Comparison of ENCODE assay signal across 11 cellular contexts in genomic region chr10:114519306-114519669, GRCh38.
DNase-seq lines count a peak whose midpoint lies in the region; ATAC-seq, FAIRE-seq and TF ChIP-seq lines count a peak whose summit lies in the region.
"Had no signal": no experiment of that assay in that cellular context is flagged by ENCODE, and none has a peak within 500 bp of the region (broad histone marks: within the 10 kb centered on the region; RNA-seq: fewer than 3 reads in every experiment).

No MANE protein-coding gene starts in this region.

- H3K9ac ChIP-seq in kidney (ENCODE audit: low read length in 2 of 2) = peak overlapping the region in 1 of 2 donors; percentile 12

- H3K4me1 Mint-ChIP-seq in activated CD8-positive, alpha-beta T cell treated with anti-CD3 and anti-CD28 coated beads, Interleukin-2, amount 10 ng/mL, durations not matched to agents 7 days and 5 days (ENCODE audit: low read depth) = peaks cover 96% of the 10 kb centered on the region
- peaks cover 62 to 96% of the 10 kb centered on the region in 2 donors for H3K4me1 Mint-ChIP-seq in stimulated activated naive B cell treated with anti-CD40 and anti-IgM and Interleukin-4, amounts not matched to agents 10 μg/mL and 1 μg/mL and 100 μg/mL, for 72 hours

- H3K36me3 Mint-ChIP-seq in activated CD8-positive, alpha-beta T cell treated with anti-CD3 and anti-CD28 coated beads, Interleukin-2, amount 10 ng/mL, durations not matched to agents 7 days and 5 days (ENCODE audit: low read depth) = peaks cover 23% of the 10 kb centered on the region
- H3K36me3 Mint-ChIP-seq in stimulated activated naive B cell treated with anti-CD40 and anti-IgM and Interleukin-4, amounts not matched to agents 10 μg/mL and 1 μg/mL and 100 μg/mL, for 72 hours = peaks cover 5 to 11% of the 10 kb centered on the region in 2 donors

- no peak for ATAC-seq in activated CD8-positive, alpha-beta T cell treated with anti-CD3 and anti-CD28 coated beads, Interleukin-2, amount 10 ng/mL, durations not matched to agents 7 days and 5 days
- peak; percentile 32 for ATAC-seq in left ventricle myocardium superior
- no peak for ATAC-seq in stimulated activated naive B cell treated with anti-CD40 and anti-IgM and Interleukin-4, amounts not matched to agents 10 μg/mL and 1 μg/mL and 100 μg/mL, for 72 hours (replicated peaks)

- FAIRE-seq in small intestine (lab: Jason Lieb, UNC) (no peak), kidney (lab: Jason Lieb, UNC) (no peak)
- FAIRE-seq: A204.1, islet of Langerhans had no signal

- H3K4me1 ChIP-seq in small intestine (ENCODE audit: control insufficient read depth in 2 of 2, insufficient read depth in 1 of 2, low read depth in 1 of 2, low read length in 1 of 2) = peaks cover 10 to 21% of the 10 kb centered on the region in 2 donors
- peaks cover 3 to 17% of the 10 kb centered on the region in 2 donors for H3K4me1 ChIP-seq in kidney (ENCODE audit: control insufficient read depth in 1 of 2, insufficient read depth in 1 of 2, low read depth in 1 of 2, low read length in 2 of 2)

- H3K36me3 ChIP-seq in small intestine (ENCODE audit: control insufficient read depth in 2 of 2, insufficient read depth in 2 of 2, low read length in 2 of 2) (no peaks in the 10 kb centered on the region), kidney (ENCODE audit: control insufficient read depth in 1 of 2, insufficient read depth in 2 of 2, low read length in 2 of 2) (no peaks in the 10 kb centered on the region)

- DNase-seq in DMS53 (lab: John Stamatoyannopoulos, UW) (peak; percentile 50), DMS53 treated with DMSO at 0.1 percent for 48 hours (lab: John Stamatoyannopoulos, UW; ENCODE audit: unreplicated experiment) (no peak), left ventricle myocardium superior (peak; percentile 40), small intestine (peak; percentile 95), kidney (no peak), AG08396 (ENCODE audit: low spot score) (no peak)
- no peak for DNase-seq in activated CD8-positive, alpha-beta T cell treated with anti-CD3 and anti-CD28 coated beads, Interleukin-2, amount 10 ng/mL, durations not matched to agents 7 days and 5 days
- no peak for DNase-seq in stimulated activated naive B cell treated with anti-CD40 and anti-IgM and Interleukin-4, amounts not matched to agents 10 μg/mL and 1 μg/mL and 100 μg/mL, for 72 hours
- DNase-seq: activated CD4-positive, CD25-positive, alpha-beta regulatory T cell treated with anti-CD3 and anti-CD28 coated beads, Interleukin-2, amount 50 U/mL, for 72 hours had no signal

- no peak for TF ChIP-seq CTCF in kidney (IDR thresholded peaks at IDR 0.05; ENCODE audit: borderline replicate concordance, extremely low read depth, insufficient read depth)

- no peaks in the 10 kb centered on the region for H3K9me3 Mint-ChIP-seq in activated CD8-positive, alpha-beta T cell treated with anti-CD3 and anti-CD28 coated beads, Interleukin-2, amount 10 ng/mL, durations not matched to agents 7 days and 5 days (ENCODE audit: insufficient read depth)
- H3K9me3 Mint-ChIP-seq in stimulated activated naive B cell treated with anti-CD40 and anti-IgM and Interleukin-4, amounts not matched to agents 10 μg/mL and 1 μg/mL and 100 μg/mL, for 72 hours = no peaks in the 10 kb centered on the region

- H3K27me3 Mint-ChIP-seq in activated CD8-positive, alpha-beta T cell treated with anti-CD3 and anti-CD28 coated beads, Interleukin-2, amount 10 ng/mL, durations not matched to agents 7 days and 5 days (ENCODE audit: low read depth) = no peaks in the 10 kb centered on the region
- no peaks in the 10 kb centered on the region for H3K27me3 Mint-ChIP-seq in stimulated activated naive B cell treated with anti-CD40 and anti-IgM and Interleukin-4, amounts not matched to agents 10 μg/mL and 1 μg/mL and 100 μg/mL, for 72 hours

- no peaks in the 10 kb centered on the region for H3K27me3 ChIP-seq in small intestine (ENCODE audit: control insufficient read depth in 2 of 2, insufficient read depth in 2 of 2, low read length in 2 of 2)

- H3K4me3 ChIP-seq in small intestine (ENCODE audit: low read depth in 1 of 2, low read length in 2 of 2) = no peak overlapping the region
- H3K4me3 ChIP-seq in kidney (ENCODE audit: low read length in 2 of 2) = no peak overlapping the region

- H3K4me3 Mint-ChIP-seq in activated CD8-positive, alpha-beta T cell treated with anti-CD3 and anti-CD28 coated beads, Interleukin-2, amount 10 ng/mL, durations not matched to agents 7 days and 5 days = peak overlapping the region; percentile 29
- no peak overlapping the region for H3K4me3 Mint-ChIP-seq in stimulated activated naive B cell treated with anti-CD40 and anti-IgM and Interleukin-4, amounts not matched to agents 10 μg/mL and 1 μg/mL and 100 μg/mL, for 72 hours

- intact Hi-C loops in left ventricle myocardium superior (cut with micrococcal nuclease) = no loop called here
- intact Hi-C loops in kidney (cut with DNase I) = no loop called here

- H3K9me3 ChIP-seq in small intestine (ENCODE audit: control insufficient read depth, low read depth) (no peaks in the 10 kb centered on the region), kidney (ENCODE audit: control insufficient read depth in 1 of 2, low read length in 2 of 2) (no peaks in the 10 kb centered on the region)

- CTCF ChIA-PET in activated CD8-positive, alpha-beta T cell treated with anti-CD3 and anti-CD28 coated beads, Interleukin-2, amount 10 ng/mL, durations not matched to agents 7 days and 5 days (lab: Charles Lee) = interaction anchor here (0.8 to 18.7 kb wide), 8 partner anchors 6 to 215 kb away, joined by 3 to 421 read pairs (median 40); no protein-coding TSS in a partner anchor

- H3K27ac ChIP-seq in small intestine (ENCODE audit: low read depth in 1 of 2, low read length in 1 of 2) (peak overlapping the region; percentile 73 to 92), kidney (ENCODE audit: low read depth in 2 of 2, low read length in 2 of 2) (peak overlapping the region in 1 of 2 donors; percentile 58)

- H3K27ac Mint-ChIP-seq in activated CD8-positive, alpha-beta T cell treated with anti-CD3 and anti-CD28 coated beads, Interleukin-2, amount 10 ng/mL, durations not matched to agents 7 days and 5 days = peak overlapping the region; percentile 55
- no peak overlapping the region for H3K27ac Mint-ChIP-seq in stimulated activated naive B cell treated with anti-CD40 and anti-IgM and Interleukin-4, amounts not matched to agents 10 μg/mL and 1 μg/mL and 100 μg/mL, for 72 hours

- 15 to 57% (median 53%) methylated on average over 5 of the region's 5 CpGs for WGBS in small intestine, 3 donors

- POLR2A ChIA-PET in activated CD8-positive, alpha-beta T cell treated with anti-CD3 and anti-CD28 coated beads, Interleukin-2, amount 10 ng/mL, durations not matched to agents 7 days and 5 days (lab: Charles Lee) = interaction anchor here (0.6 to 3.0 kb wide), 8 partner anchors 8 to 93 kb away, joined by 3 to 22 read pairs (median 3); no protein-coding TSS in a partner anchor

Comparison
In these comparisons a context has a peak if more than half of its experiments do, and no peak if none do; other contexts are left out.
1. DNase-seq: peak in DMS53 (single experiment), left ventricle myocardium superior (single experiment) and small intestine (single experiment); none in DMS53 treated with DMSO at 0.1 percent for 48 hours (single experiment), activated CD8-positive, alpha-beta T cell treated with anti-CD3 and anti-CD28 coated beads, Interleukin-2, amount 10 ng/mL, durations not matched to agents 7 days and 5 days (single experiment), stimulated activated naive B cell treated with anti-CD40 and anti-IgM and Interleukin-4, amounts not matched to agents 10 μg/mL and 1 μg/mL and 100 μg/mL, for 72 hours (single experiment), kidney (single experiment) and AG08396 (single experiment).